Comparison of ENCODE assay signal across 8 cellular contexts in genomic region chr16:81181013-81181720, GRCh38. TPM values are rescaled to one million over a fixed set of nuclear protein-coding genes. Genes with fewer than 3 reads are reported as not detected.
A peak's percentile ranks its signal among the peaks of the same experiment; 100 is the strongest.
DNase-seq lines count a peak whose midpoint lies in the region; ATAC-seq, FAIRE-seq and TF ChIP-seq lines count a peak whose summit lies in the region.

No MANE protein-coding gene starts in this region.

- CTCF ChIA-PET in K562 (lab: Yijun Ruan, JAX; ENCODE audit: low intra/inter-chr PET ratio) = no interaction called here

- in situ Hi-C loops in ACHN (cut with HindIII; ENCODE audit: low pct_ligation_motif_present, low pct_unique_long_range_greater_than_20kb, low sequenced_read_pairs) (no loop called here), K562 (cut with MboI) (no loop called here)

- POLR2A ChIA-PET in K562 (lab: Yijun Ruan, JAX) = interaction anchor here (0.6 to 1.1 kb wide), 8 partner anchors 9 to 715 kb away, joined by 3 to 4 read pairs (median 3); no protein-coding TSS in a partner anchor

- FAIRE-seq in K562 (lab: Jason Lieb, UNC) = peak; percentile 98

- H3K27ac ChIP-seq in K562 (ENCODE audit: extremely low read depth, low read depth, low read length) (no peak overlapping the region), stomach (peak overlapping the region; percentile 5 to 75 (median 58))

- H3K9me3 ChIP-seq in K562 (replicated peaks; ENCODE audit: control insufficient read depth, insufficient read depth, low read depth, low read length) (no peaks in the 10 kb centered on the region), iPS-18c (ENCODE audit: control insufficient read depth, insufficient read depth, low read length) (no peaks in the 10 kb centered on the region), stomach (no peaks in the 10 kb centered on the region)

- H4K20me1 ChIP-seq in K562 (replicated peaks; ENCODE audit: control insufficient read depth, insufficient read depth, low read length) = no peaks in the 10 kb centered on the region; the same call in 1 of the 2 replicates

- H3K27me3 ChIP-seq in K562 (ENCODE audit: control insufficient read depth in 2 of 2, insufficient read depth in 2 of 2, low read length in 2 of 2) (peaks cover 20 to 59% of the 10 kb centered on the region in 2 experiments; a peak in 4 of 5 replicates), stomach (no peaks in the 10 kb centered on the region)

- H3K4me3 ChIP-seq in K562 (no peak overlapping the region), iPS-18c (ENCODE audit: insufficient read depth, low read depth, low read length) (peak overlapping the region; percentile 12; the same call in 1 of the 2 replicates), stomach (peak overlapping the region in 2 of 4 donors; percentile 1 to 5)

- WGBS in K562 (ENCODE audit: insufficient coverage, low coverage, missing lambda C conversion rate) = 16% methylated on average over 13 of the region's 13 CpGs
- WGBS in stomach, 5 donors = 25 to 33% (median 27%) methylated on average over 12 to 13 of the region's 13 CpGs

- peak; percentile 93 for ATAC-seq in K562
- ATAC-seq in HG02642 (IDR thresholded peaks at IDR 0.05; ENCODE audit: poor library complexity, unreplicated experiment) = no peak
- ATAC-seq in stimulated activated naive B cell treated with anti-CD40 and anti-IgM and Interleukin-4, amounts not matched to agents 10 μg/mL and 1 μg/mL and 100 μg/mL, for 72 hours (replicated peaks) = no peak

- no peaks in the 10 kb centered on the region for H3K9me1 ChIP-seq in K562 (ENCODE audit: control insufficient read depth, insufficient read depth, low read length)

- H3K36me3 Mint-ChIP-seq in stimulated activated naive B cell treated with anti-CD40 and anti-IgM and Interleukin-4, amounts not matched to agents 10 μg/mL and 1 μg/mL and 100 μg/mL, for 72 hours = no peaks in the 10 kb centered on the region

- no peak overlapping the region for H3K9ac ChIP-seq in K562 (ENCODE audit: insufficient read depth in 1 of 2, low read depth in 2 of 2, low read length in 2 of 2)

- no peaks in the 10 kb centered on the region for H3K36me3 ChIP-seq in K562 (ENCODE audit: control insufficient read depth, insufficient read depth, low read length)
- H3K36me3 ChIP-seq in stomach = no peaks in the 10 kb centered on the region

- peak overlapping the region; percentile 38 for H3K4me2 ChIP-seq in K562 (ENCODE audit: insufficient read depth, low read length)

- no TSS peak for BruUV-seq in K562 (replicated peaks; lab: Mats Ljungman, UMichigan)

- peaks cover 8 to 21% of the 10 kb centered on the region in 2 donors for H3K27me3 Mint-ChIP-seq in stimulated activated naive B cell treated with anti-CD40 and anti-IgM and Interleukin-4, amounts not matched to agents 10 μg/mL and 1 μg/mL and 100 μg/mL, for 72 hours

- TF ChIP-seq CTCF in K562 (IDR thresholded peaks at IDR 0.05 in 2 of 3, conservative IDR thresholded peaks at IDR 0.05 in 1 of 3; ENCODE audit: insufficient read depth in 2 of 3, low read depth in 1 of 3, low read length in 3 of 3) (no peak), stomach (IDR thresholded peaks at IDR 0.05) (no peak)

- H3K9me3 Mint-ChIP-seq in stimulated activated naive B cell treated with anti-CD40 and anti-IgM and Interleukin-4, amounts not matched to agents 10 μg/mL and 1 μg/mL and 100 μg/mL, for 72 hours = no peaks in the 10 kb centered on the region

- TF ChIP-seq EP300 in K562 (IDR thresholded peaks at IDR 0.05; ENCODE audit: low read length) = peak; percentile 36; the same call in 1 of the 2 replicates
- no peak for TF ChIP-seq EP300 in stomach (IDR thresholded peaks at IDR 0.05)

- H3K79me2 ChIP-seq in K562 (ENCODE audit: control insufficient read depth, insufficient read depth, low read length) = no peaks in the 10 kb centered on the region

- TF ChIP-seq RAD21 in K562 (CRISPR knock-in tag; conservative IDR thresholded peaks at IDR 0.05 in 1 of 2, IDR thresholded peaks at IDR 0.05 in 1 of 2) = no peak

- H2AFZ ChIP-seq in K562 (ENCODE audit: low read depth, low read length) = peak overlapping the region; percentile 35; the same call in 1 of the 2 replicates

- TF ChIP-seq POLR2A in K562 (conservative IDR thresholded peaks at IDR 0.05) (no peak), stomach (IDR thresholded peaks at IDR 0.05) (no peak)

- H3K27ac Mint-ChIP-seq in stimulated activated naive B cell treated with anti-CD40 and anti-IgM and Interleukin-4, amounts not matched to agents 10 μg/mL and 1 μg/mL and 100 μg/mL, for 72 hours = no peak overlapping the region

- no peaks in the 10 kb centered on the region for H3K4me1 Mint-ChIP-seq in stimulated activated naive B cell treated with anti-CD40 and anti-IgM and Interleukin-4, amounts not matched to agents 10 μg/mL and 1 μg/mL and 100 μg/mL, for 72 hours

- intact Hi-C loops in K562 (cut with micrococcal nuclease) (no loop called here), stomach (cut with DNase I; ENCODE audit: low total_unique reads) (no loop called here)

- DNase-seq in ACHN (peak; percentile 99), HuH-7.5 (ENCODE audit: low spot score) (peak; percentile 79), K562 (ENCODE audit: extremely low read depth in 1 of 4, low spot score in 3 of 4) (peak; percentile 56 to 90 (median 65)), stomach (peak; percentile 56), NCI-H1092 treated with DMSO at 0.1 percent for 48 hours (lab: John Stamatoyannopoulos, UW) (no peak)
- no peak for DNase-seq in stimulated activated naive B cell treated with anti-CD40 and anti-IgM and Interleukin-4, amounts not matched to agents 10 μg/mL and 1 μg/mL and 100 μg/mL, for 72 hours

- no peak overlapping the region for H3K4me3 Mint-ChIP-seq in stimulated activated naive B cell treated with anti-CD40 and anti-IgM and Interleukin-4, amounts not matched to agents 10 μg/mL and 1 μg/mL and 100 μg/mL, for 72 hours

- H3K4me1 ChIP-seq in K562 (replicated peaks in 1 of 2; ENCODE audit: control insufficient read depth in 2 of 2, insufficient read depth in 2 of 2, low read length in 2 of 2) (peaks cover 5% of the 10 kb centered on the region in 2 experiments; a peak in 2 of 5 replicates), stomach (peaks cover 0 to 8% (median 5%) of the 10 kb centered on the region in 4 donors)

TF ChIP-seq in K562, 482 proteins besides CTCF, POLR2A, EP300 and RAD21 (continues in another document):
- TF ChIP-seq FOXA3 (CRISPR knock-in tag; conservative IDR thresholded peaks at IDR 0.05 in 1 of 2, IDR thresholded peaks at IDR 0.05 in 1 of 2) (no peak), RAD51 (IDR thresholded peaks at IDR 0.05; ENCODE audit: borderline replicate concordance, low read depth) (peak; percentile 57), CREB1 (IDR thresholded peaks at IDR 0.05) (no peak), CREB1 (CRISPR knock-in tag; IDR thresholded peaks at IDR 0.05) (no peak), FUS (optimal IDR thresholded peaks at IDR 0.05; ENCODE audit: low read depth, low read length) (no peak)
- TF ChIP-seq, protein P1, sequence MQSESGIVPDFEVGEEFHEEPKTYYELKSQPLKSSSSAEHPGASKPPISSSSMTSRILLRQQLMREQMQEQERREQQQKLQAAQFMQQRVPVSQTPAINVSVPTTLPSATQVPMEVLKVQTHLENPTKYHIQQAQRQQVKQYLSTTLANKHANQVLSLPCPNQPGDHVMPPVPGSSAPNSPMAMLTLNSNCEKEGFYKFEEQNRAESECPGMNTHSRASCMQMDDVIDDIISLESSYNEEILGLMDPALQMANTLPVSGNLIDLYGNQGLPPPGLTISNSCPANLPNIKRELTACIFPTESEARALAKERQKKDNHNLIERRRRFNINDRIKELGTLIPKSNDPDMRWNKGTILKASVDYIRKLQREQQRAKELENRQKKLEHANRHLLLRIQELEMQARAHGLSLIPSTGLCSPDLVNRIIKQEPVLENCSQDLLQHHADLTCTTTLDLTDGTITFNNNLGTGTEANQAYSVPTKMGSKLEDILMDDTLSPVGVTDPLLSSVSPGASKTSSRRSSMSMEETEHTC (IDR thresholded peaks at IDR 0.05) = peak; percentile 83

RNA-seq across cellular contexts. Expression of gene BCO1, which starts 57.3 kb away (rescaled TPM):
- total RNA-seq in K562 (2011; cell fraction: chromatin; rRNA removed; ENCODE audit: low replicate concordance) = not detected in 2 replicates
- not detected in 2 replicates for total RNA-seq in K562 (2011; cell fraction: nucleolus; rRNA removed)
- total RNA-seq in K562 (2011; cell fraction: nucleoplasm; rRNA removed) = not detected in 2 replicates
- total RNA-seq in K562 (2014; rRNA removed) (not detected in 2 replicates), K562 (2014; rRNA removed; fragmentation: Illumina TruSeq; extraction: Trizol) (not detected in 2 replicates), K562 (2015; rRNA removed; fragmentation: Illumina TruSeq; extraction: Trizol) (not detected in 2 replicates), K562 (2021) (not detected in 2 replicates), stomach (1 to 10 TPM in 2 of 5 donors, not detected in 3; 2.2 to 5.8 TPM)
- polyA plus RNA-seq in K562 (2011; rRNA removed) (not detected in 2 replicates), K562 (2014; fragmentation: Illumina TruSeq; extraction: Trizol) (not detected in 2 replicates), K562 (2014; fragmentation: Nextera tagmentation; extraction: Ambion mirVana) (not detected), K562 (2014; rRNA removed) (not detected in 2 replicates), stomach (1 to 10 TPM in 1 of 3 donors, under 1 TPM in 2; 0.38 to 2.1 (median 0.44) TPM)
- polyA plus RNA-seq in K562 (2011; cell fraction: cytosol; rRNA removed) = not detected in 2 replicates
- polyA plus RNA-seq in K562 (2011; cell fraction: nucleus; rRNA removed) = not detected in 2 replicates
- not detected in 2 replicates for polyA plus RNA-seq in K562 (2012)
- not detected in 2 replicates for polyA minus RNA-seq in K562 (2011; rRNA and poly(A)+ RNA removed)
- polyA minus RNA-seq in K562 (2011; cell fraction: cytosol; rRNA and poly(A)+ RNA removed) = not detected in 2 replicates
- polyA minus RNA-seq in K562 (2011; cell fraction: nucleus; rRNA and poly(A)+ RNA removed) = not detected in 2 replicates

Comparison
In these comparisons a context has a peak if more than half of its experiments do, and no peak if none do; other contexts are left out.
1. DNase-seq: peak in ACHN (single experiment), HuH-7.5 (single experiment), K562 (4 of 4) and stomach (single experiment); none in NCI-H1092 treated with DMSO at 0.1 percent for 48 hours (single experiment) and stimulated activated naive B cell treated with anti-CD40 and anti-IgM and Interleukin-4, amounts not matched to agents 10 μg/mL and 1 μg/mL and 100 μg/mL, for 72 hours (single experiment).